1 cellular context compared by ENCODE assay signal in genomic region chr19:1863638-1864479, GRCh38.
TF ChIP-seq lines count a peak whose summit lies in the region.

No MANE protein-coding gene starts in this region.

TF ChIP-seq in K562, 482 proteins besides CTCF, POLR2A, EP300 and RAD21 (continued from another document):
- no peak for TF ChIP-seq CHD7 (IDR thresholded peaks at IDR 0.05; ENCODE audit: low read depth, low read length)
- no peak for TF ChIP-seq RUNX1 (IDR thresholded peaks at IDR 0.05; ENCODE audit: low read depth)
- no peak for TF ChIP-seq PHTF2 (CRISPR knock-in tag; IDR thresholded peaks at IDR 0.05)
- peak; percentile 100 for TF ChIP-seq MNT (conservative IDR thresholded peaks at IDR 0.05)
- peak; percentile 78 for TF ChIP-seq RAD51 (IDR thresholded peaks at IDR 0.05; ENCODE audit: borderline replicate concordance, low read depth)
- TF ChIP-seq MEF2A (IDR thresholded peaks at IDR 0.05; ENCODE audit: control insufficient read depth, low read depth, low read length): no peak
- TF ChIP-seq CCNT2 (IDR thresholded peaks at IDR 0.05; ENCODE audit: borderline replicate concordance, extremely low read depth, insufficient read length, low read depth, low read length): peak; percentile 85
- peak; percentile 100 for TF ChIP-seq EP400 (IDR thresholded peaks at IDR 0.05)
- TF ChIP-seq ARNT (IDR thresholded peaks at IDR 0.05): no peak
- peak; percentile 100 for TF ChIP-seq NKRF (IDR thresholded peaks at IDR 0.05; ENCODE audit: borderline replicate concordance)
TF ChIP-seq in K562: peak in this region for 103.
